Comparison of ENCODE assay signal across 19 cellular contexts in the genomic region with DNA sequence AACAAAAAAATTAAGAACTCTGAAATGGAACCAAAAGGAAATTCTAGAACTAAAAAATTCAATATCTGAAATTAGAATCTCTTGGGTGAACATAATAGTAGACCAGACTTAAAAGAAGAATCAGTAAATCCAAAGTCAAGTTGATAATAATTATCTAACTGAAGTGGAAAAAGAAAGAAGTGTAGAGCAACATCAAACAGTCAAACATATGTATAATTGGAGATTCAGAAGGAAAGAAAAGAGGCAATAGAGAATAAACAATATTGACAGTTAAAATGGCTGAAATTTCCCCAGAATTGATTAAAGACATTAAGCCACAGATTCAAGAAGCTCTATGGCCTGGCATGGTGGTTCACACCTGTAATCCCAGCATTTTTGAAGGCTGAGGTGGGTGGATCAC.
DNase-seq lines count a peak whose midpoint lies in the region; ATAC-seq and TF ChIP-seq lines count a peak whose summit lies in the region.
"Had no signal": no experiment of that assay in that cellular context is flagged by ENCODE, and none has a peak within 500 bp of the region (broad histone marks: within the 10 kb centered on the region; RNA-seq: fewer than 3 reads in every experiment).

No MANE protein-coding gene starts in this region.

- H3K4me1 ChIP-seq in HEK293 (ENCODE audit: control insufficient read depth, insufficient read depth, low read length) (no peaks in the 10 kb centered on the region), RWPE2 (ENCODE audit: insufficient read depth, poor library complexity, severe bottlenecking) (no peaks in the 10 kb centered on the region), endodermal cell (ENCODE audit: control insufficient read depth, insufficient read depth, low read length) (no peaks in the 10 kb centered on the region)
- H3K4me1 ChIP-seq: BE2C, BLaER1, Caco-2 had no signal

- no peak for ATAC-seq in RWPE2 (ENCODE audit: low read depth)
- no peak for ATAC-seq in GM19351 (IDR thresholded peaks at IDR 0.05; ENCODE audit: unreplicated experiment)
- ATAC-seq in GM18907 (IDR thresholded peaks at IDR 0.05; ENCODE audit: unreplicated experiment) = no peak

- H3K9ac ChIP-seq in endodermal cell (ENCODE audit: extremely low read depth, low read length, poor library complexity, severe bottlenecking) = no peak overlapping the region
- H3K9ac ChIP-seq: BLaER1 had no signal

- H3K27me3 ChIP-seq in RWPE2 (ENCODE audit: insufficient read depth, poor library complexity, severe bottlenecking) (peaks cover 23% of the 10 kb centered on the region), endodermal cell (ENCODE audit: control insufficient read depth, insufficient read depth, low read length, poor library complexity, severe bottlenecking) (no peaks in the 10 kb centered on the region)
- H3K27me3 ChIP-seq: BLaER1 had no signal

- no peak overlapping the region for H3K27ac Mint-ChIP-seq in endodermal cell
- H3K27ac Mint-ChIP-seq in progenitor cell of endocrine pancreas = peak overlapping the region; percentile 26
- H3K27ac Mint-ChIP-seq: CD4-positive, alpha-beta memory T cell; CD4-positive, CD25-positive, alpha-beta regulatory T cell had no signal

- TF ChIP-seq CTCF in HEK293 (tag by site-specific recombination; IDR thresholded peaks at IDR 0.05) (no peak), RWPE2 (IDR thresholded peaks at IDR 0.05; ENCODE audit: poor library complexity, severe bottlenecking) (no peak), endodermal cell (conservative IDR thresholded peaks at IDR 0.05) (no peak), progenitor cell of endocrine pancreas (IDR thresholded peaks at IDR 0.05; ENCODE audit: unreplicated experiment) (no peak)

- DNase-seq in RWPE2 (ENCODE audit: low spot score) = peak; percentile 10
- DNase-seq in endodermal cell = no peak
- DNase-seq in progenitor cell of endocrine pancreas (ENCODE audit: low spot score, unreplicated experiment) = no peak
- DNase-seq in KG1 (lab: John Stamatoyannopoulos, UW) = no peak
- DNase-seq: 8988T; ACHN; BE2C; C1 segment of cervical spinal cord; Calu3; CD4-positive, alpha-beta memory T cell; CD4-positive, CD25-positive, alpha-beta regulatory T cell; DMS79 treated with DMSO at 0.1 percent for 48 hours; GF-D8 had no signal

- CTCF ChIA-PET in HEK293 (lab: Yijun Ruan, JAX) = no interaction called here

- H3K27me3 Mint-ChIP-seq in endodermal cell (ENCODE audit: insufficient read depth) = peaks cover 7% of the 10 kb centered on the region
- no peaks in the 10 kb centered on the region for H3K27me3 Mint-ChIP-seq in progenitor cell of endocrine pancreas

- no peak overlapping the region for H3K4me3 ChIP-seq in HEK293 (ENCODE audit: low read depth, low read length)
- H3K4me3 ChIP-seq in RWPE2 (ENCODE audit: severe bottlenecking) = no peak overlapping the region
- peak overlapping the region; percentile 27 for H3K4me3 ChIP-seq in endodermal cell (ENCODE audit: low read length)
- H3K4me3 ChIP-seq: BLaER1 had no signal

- H3K36me3 Mint-ChIP-seq in endodermal cell (ENCODE audit: low read depth) (no peaks in the 10 kb centered on the region), progenitor cell of endocrine pancreas (ENCODE audit: insufficient read depth) (peaks cover 2% of the 10 kb centered on the region)
- H3K36me3 Mint-ChIP-seq: CD14-positive monocyte; CD4-positive, CD25-positive, alpha-beta regulatory T cell had no signal

- no peaks in the 10 kb centered on the region for H3K4me1 Mint-ChIP-seq in endodermal cell
- no peaks in the 10 kb centered on the region for H3K4me1 Mint-ChIP-seq in progenitor cell of endocrine pancreas (ENCODE audit: low read depth)
- H3K4me1 Mint-ChIP-seq: CD14-positive monocyte; CD4-positive, CD25-positive, alpha-beta regulatory T cell had no signal

- no peak overlapping the region for H3K27ac ChIP-seq in HEK293 (ENCODE audit: extremely low read depth, low read depth, low read length)
- no peak overlapping the region for H3K27ac ChIP-seq in RWPE2 (ENCODE audit: poor library complexity, severe bottlenecking)
- no peak overlapping the region for H3K27ac ChIP-seq in endodermal cell (ENCODE audit: low read depth, low read length)
- H3K27ac ChIP-seq: BLaER1 had no signal

- H3K4me3 Mint-ChIP-seq in endodermal cell = no peak overlapping the region
- no peak overlapping the region for H3K4me3 Mint-ChIP-seq in progenitor cell of endocrine pancreas (ENCODE audit: low read depth)
- H3K4me3 Mint-ChIP-seq: CD14-positive monocyte; CD4-positive, alpha-beta memory T cell; CD4-positive, CD25-positive, alpha-beta regulatory T cell had no signal

- no peaks in the 10 kb centered on the region for H3K36me3 ChIP-seq in HEK293 (ENCODE audit: control insufficient read depth in 2 of 2, insufficient read depth in 1 of 2, low read length in 2 of 2)
- H3K36me3 ChIP-seq in RWPE2 (ENCODE audit: low read depth) = no peaks in the 10 kb centered on the region
- H3K36me3 ChIP-seq in endodermal cell (ENCODE audit: control insufficient read depth, insufficient read depth, low read length) = no peaks in the 10 kb centered on the region
- H3K36me3 ChIP-seq: BE2C, BLaER1 had no signal

- POLR2A ChIA-PET in HEK293 (lab: Yijun Ruan, JAX) = no interaction called here

- H3K9me3 Mint-ChIP-seq in endodermal cell = peaks cover 23% of the 10 kb centered on the region
- peaks cover 8% of the 10 kb centered on the region for H3K9me3 Mint-ChIP-seq in progenitor cell of endocrine pancreas (ENCODE audit: low read depth)

- H3K9me3 ChIP-seq in HEK293 (ENCODE audit: control insufficient read depth, insufficient read depth, low read depth, low read length) = no peaks in the 10 kb centered on the region
- peaks cover 16% of the 10 kb centered on the region for H3K9me3 ChIP-seq in RWPE2 (ENCODE audit: severe bottlenecking)
- peaks cover 23% of the 10 kb centered on the region for H3K9me3 ChIP-seq in endodermal cell (ENCODE audit: control insufficient read depth, low read length)
- H3K9me3 ChIP-seq: BE2C had no signal

TF ChIP-seq in HEK293, 187 proteins besides CTCF, POLR2A, EP300 and RAD21:
- TF ChIP-seq SETDB1 (IDR thresholded peaks at IDR 0.05; ENCODE audit: insufficient read length, low read length) = peak; percentile 39
- TF ChIP-seq ZNF777 (tag by site-specific recombination; IDR thresholded peaks at IDR 0.05; ENCODE audit: borderline replicate concordance) = no peak
- peak; percentile 98 for TF ChIP-seq ZNF133 (tag by site-specific recombination; IDR thresholded peaks at IDR 0.05)
- peak; percentile 89 for TF ChIP-seq ZNF558 (tag by site-specific recombination; IDR thresholded peaks at IDR 0.05)
